In the genomic region with DNA sequence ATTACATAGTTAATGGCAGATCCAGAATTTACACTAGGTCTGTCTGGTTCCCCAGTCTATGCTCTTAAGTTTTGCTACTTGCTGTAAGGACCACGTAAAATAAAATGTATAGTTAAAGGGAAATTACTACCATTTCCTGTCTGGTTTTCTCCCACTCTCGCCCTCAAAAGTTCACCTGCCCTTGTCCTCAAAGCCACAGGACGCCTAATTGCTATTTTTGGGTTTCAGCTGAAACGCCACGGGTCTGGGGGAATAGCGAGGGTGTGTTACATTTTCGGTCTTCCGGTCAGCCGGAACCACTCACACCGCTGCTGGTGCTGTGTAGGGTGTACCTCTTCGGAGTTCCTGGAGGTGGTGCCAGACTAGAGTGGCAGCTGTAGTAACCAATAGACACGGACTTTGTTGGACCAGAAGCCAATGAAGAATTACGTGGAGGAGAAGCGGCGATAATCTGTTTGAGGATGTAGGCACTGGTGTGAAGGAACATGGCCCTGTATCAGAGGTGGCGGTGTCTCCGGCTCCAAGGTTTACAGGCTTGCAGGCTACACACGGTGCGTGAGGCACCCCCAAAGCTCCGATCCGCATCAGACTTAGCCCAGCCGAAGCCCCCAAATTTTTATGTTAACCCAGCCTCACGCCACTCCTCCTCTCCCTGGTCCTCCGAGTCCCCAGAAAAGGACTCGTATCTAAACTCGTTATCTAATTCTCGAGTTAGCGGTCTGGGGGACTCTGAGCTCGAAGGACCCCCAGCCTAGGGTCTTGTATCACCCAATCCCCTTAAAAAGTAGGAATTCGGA, we compare ENCODE assay signal across 1 cellular context.
TF ChIP-seq lines count a peak whose summit lies in the region.

A gene with protein sequence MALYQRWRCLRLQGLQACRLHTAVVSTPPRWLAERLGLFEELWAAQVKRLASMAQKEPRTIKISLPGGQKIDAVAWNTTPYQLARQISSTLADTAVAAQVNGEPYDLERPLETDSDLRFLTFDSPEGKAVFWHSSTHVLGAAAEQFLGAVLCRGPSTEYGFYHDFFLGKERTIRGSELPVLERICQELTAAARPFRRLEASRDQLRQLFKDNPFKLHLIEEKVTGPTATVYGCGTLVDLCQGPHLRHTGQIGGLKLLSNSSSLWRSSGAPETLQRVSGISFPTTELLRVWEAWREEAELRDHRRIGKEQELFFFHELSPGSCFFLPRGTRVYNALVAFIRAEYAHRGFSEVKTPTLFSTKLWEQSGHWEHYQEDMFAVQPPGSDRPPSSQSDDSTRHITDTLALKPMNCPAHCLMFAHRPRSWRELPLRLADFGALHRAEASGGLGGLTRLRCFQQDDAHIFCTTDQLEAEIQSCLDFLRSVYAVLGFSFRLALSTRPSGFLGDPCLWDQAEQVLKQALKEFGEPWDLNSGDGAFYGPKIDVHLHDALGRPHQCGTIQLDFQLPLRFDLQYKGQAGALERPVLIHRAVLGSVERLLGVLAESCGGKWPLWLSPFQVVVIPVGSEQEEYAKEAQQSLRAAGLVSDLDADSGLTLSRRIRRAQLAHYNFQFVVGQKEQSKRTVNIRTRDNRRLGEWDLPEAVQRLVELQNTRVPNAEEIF (plus strand): TSS at position 454 of the 797 bp plus-strand sequence. CDS start 32 bp downstream, at position 486.

TF ChIP-seq in K562, 482 proteins besides CTCF, POLR2A, EP300 and RAD21 (continued from another document):
- TF ChIP-seq, protein P1, sequence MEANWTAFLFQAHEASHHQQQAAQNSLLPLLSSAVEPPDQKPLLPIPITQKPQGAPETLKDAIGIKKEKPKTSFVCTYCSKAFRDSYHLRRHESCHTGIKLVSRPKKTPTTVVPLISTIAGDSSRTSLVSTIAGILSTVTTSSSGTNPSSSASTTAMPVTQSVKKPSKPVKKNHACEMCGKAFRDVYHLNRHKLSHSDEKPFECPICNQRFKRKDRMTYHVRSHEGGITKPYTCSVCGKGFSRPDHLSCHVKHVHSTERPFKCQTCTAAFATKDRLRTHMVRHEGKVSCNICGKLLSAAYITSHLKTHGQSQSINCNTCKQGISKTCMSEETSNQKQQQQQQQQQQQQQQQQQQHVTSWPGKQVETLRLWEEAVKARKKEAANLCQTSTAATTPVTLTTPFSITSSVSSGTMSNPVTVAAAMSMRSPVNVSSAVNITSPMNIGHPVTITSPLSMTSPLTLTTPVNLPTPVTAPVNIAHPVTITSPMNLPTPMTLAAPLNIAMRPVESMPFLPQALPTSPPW (CRISPR knock-in tag; IDR thresholded peaks at IDR 0.05), result peak; percentile 81; the same call in 1 of the 2 replicates
- peak; percentile 70; the same call in 1 of the 2 replicates for TF ChIP-seq FOXJ2 (tag; IDR thresholded peaks at IDR 0.05)
- TF ChIP-seq RBM15 (IDR thresholded peaks at IDR 0.05; ENCODE audit: insufficient read depth, low read length), result no peak
- TF ChIP-seq WHSC1 (IDR thresholded peaks at IDR 0.05; ENCODE audit: low read length), result no peak
- TF ChIP-seq ZC3H8 (IDR thresholded peaks at IDR 0.05), result peak; percentile 11; the same call in 1 of the 2 replicates
- peak; percentile 69 for TF ChIP-seq RFX1 (IDR thresholded peaks at IDR 0.05)
- peak; percentile 45; the same call in 1 of the 2 replicates for TF ChIP-seq BHLHE40 (IDR thresholded peaks at IDR 0.05; ENCODE audit: low read length)
- no peak for TF ChIP-seq CBX8 (IDR thresholded peaks at IDR 0.05; ENCODE audit: borderline replicate concordance, extremely low read depth, low read depth, low read length, poor library complexity, severe bottlenecking)
- TF ChIP-seq MCM5 (IDR thresholded peaks at IDR 0.05; ENCODE audit: low read depth), result no peak
- TF ChIP-seq NR2C2 (CRISPR knock-in tag; IDR thresholded peaks at IDR 0.05), result peak; percentile 62; the same call in 1 of the 2 replicates
- no peak; the same call in none of the 2 replicates for TF ChIP-seq NR2C2 (tag; IDR thresholded peaks at IDR 0.05)
- peak in 1 of 2 experiments; percentile 41; a peak in 2 of 4 replicates for TF ChIP-seq SRF (CRISPR knock-in tag; IDR thresholded peaks at IDR 0.05)
- peak; percentile 73 for TF ChIP-seq POLR2G (IDR thresholded peaks at IDR 0.05; ENCODE audit: low read depth, low read length)
- no peak for TF ChIP-seq NELFE (IDR thresholded peaks at IDR 0.05; ENCODE audit: insufficient read depth, insufficient read length)
